Comparison of ENCODE assay signal across 3 cellular contexts in the genomic region with DNA sequence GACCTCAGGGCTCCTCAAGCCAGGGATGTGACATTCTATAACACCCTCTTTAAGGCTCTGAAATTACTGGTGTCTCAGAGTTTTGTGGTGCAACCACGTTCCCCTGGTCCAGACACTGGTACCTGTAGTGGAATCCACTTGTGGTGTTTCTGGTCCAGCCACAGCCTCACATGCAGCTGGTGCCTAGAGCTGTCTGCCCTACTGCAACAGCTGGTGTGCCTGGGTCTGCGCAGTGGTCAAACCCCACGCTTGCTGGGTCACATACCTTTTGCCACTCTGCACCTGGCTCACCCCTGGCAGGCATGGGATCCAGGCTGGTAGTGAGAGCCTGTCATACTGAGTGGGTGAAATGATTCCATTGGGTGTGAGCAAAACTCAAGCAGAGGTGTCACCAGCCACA.
"Had no signal": no experiment of that assay in that cellular context is flagged by ENCODE, and none has a peak within 500 bp of the region (broad histone marks: within the 10 kb centered on the region; RNA-seq: fewer than 3 reads in every experiment).

No MANE protein-coding gene starts in this region.

- H3K4me3 ChIP-seq: GM12878 had no signal

- ATAC-seq: GM12878 had no signal

- DNase-seq: GDM1, GF-D8 had no signal
